Comparison of ENCODE assay signal across 8 cellular contexts in genomic region chr15:96327155-96327741, GRCh38. TPM values are rescaled to one million over a fixed set of nuclear protein-coding genes. Genes with fewer than 3 reads are reported as not detected.
DNase-seq lines count a peak whose midpoint lies in the region; ATAC-seq and TF ChIP-seq lines count a peak whose summit lies in the region.

No MANE protein-coding gene starts in this region.

- intact Hi-C loops in activated CD4-positive, alpha-beta T cell treated with anti-CD3 and anti-CD28 coated beads for 36 hours (cut with DNase I, micrococcal nuclease) = loop anchor here (2.0 to 10.0 kb wide), 4 partner anchors 16 to 1428 kb away; no protein-coding TSS in a partner anchor

- H3K9me3 Mint-ChIP-seq in activated CD4-positive, alpha-beta T cell treated with anti-CD3 and anti-CD28 coated beads for 36 hours (ENCODE audit: low read depth) = no peaks in the 10 kb centered on the region

- ATAC-seq in activated CD4-positive, alpha-beta T cell treated with anti-CD3 and anti-CD28 coated beads for 36 hours = no peak

- POLR2A ChIA-PET in activated CD4-positive, alpha-beta T cell treated with anti-CD3 and anti-CD28 coated beads for 36 hours (lab: Charles Lee) = no interaction called here

- peaks cover 5% of the 10 kb centered on the region for H3K36me3 Mint-ChIP-seq in activated CD4-positive, alpha-beta T cell treated with anti-CD3 and anti-CD28 coated beads for 36 hours (ENCODE audit: low read depth)

- peak overlapping the region; percentile 19 for H3K4me3 Mint-ChIP-seq in activated CD4-positive, alpha-beta T cell treated with anti-CD3 and anti-CD28 coated beads for 36 hours

- in situ Hi-C loops in SK-MEL-5 (cut with HindIII; ENCODE audit: low pct_unique_long_range_greater_than_20kb, low sequenced_read_pairs) = no loop called here

- peaks cover 73% of the 10 kb centered on the region for H3K27me3 Mint-ChIP-seq in activated CD4-positive, alpha-beta T cell treated with anti-CD3 and anti-CD28 coated beads for 36 hours

- DNase-seq in activated CD4-positive, alpha-beta T cell treated with anti-CD3 and anti-CD28 coated beads for 36 hours = no peak
- DNase-seq in activated CD4-positive, alpha-beta T cell treated with anti-CD3 and anti-CD28 coated beads for 48 hours = no peak
- DNase-seq in SK-MEL-5 (ENCODE audit: low read depth, low spot score) (peak; percentile 86), fibroblast of mammary gland (ENCODE audit: low read depth) (peak; percentile 92), non-pigmented ciliary epithelial cell (ENCODE audit: low read depth) (peak; percentile 77), GDM1 (lab: John Stamatoyannopoulos, UW) (no peak), germinal center (ENCODE audit: low spot score) (no peak)

- peaks cover 18% of the 10 kb centered on the region for H3K4me1 Mint-ChIP-seq in activated CD4-positive, alpha-beta T cell treated with anti-CD3 and anti-CD28 coated beads for 36 hours

- no peak overlapping the region for H3K27ac Mint-ChIP-seq in activated CD4-positive, alpha-beta T cell treated with anti-CD3 and anti-CD28 coated beads for 36 hours

- peak; percentile 77 for TF ChIP-seq CTCF in LNCAP (IDR thresholded peaks at IDR 0.05)
- TF ChIP-seq CTCF in fibroblast of mammary gland (conservative IDR thresholded peaks at IDR 0.05; ENCODE audit: control insufficient read depth, insufficient read depth, low read depth, low read length) = peak; percentile 76

- CTCF ChIA-PET in activated CD4-positive, alpha-beta T cell treated with anti-CD3 and anti-CD28 coated beads for 36 hours (lab: Charles Lee) = interaction anchor here (0.7 to 1.6 kb wide), 4 partner anchors 29 to 1078 kb away, joined by 3 to 4 read pairs (median 4); no protein-coding TSS in a partner anchor

- peak overlapping the region; percentile 90 for H3K4me3 ChIP-seq in fibroblast of mammary gland (ENCODE audit: control insufficient read depth, low read depth, low read length)

RNA-seq across cellular contexts. Expression of gene NR2F2, which starts 3.3 kb away (rescaled TPM):
- not detected for total RNA-seq in activated CD4-positive, alpha-beta T cell treated with anti-CD3 and anti-CD28 coated beads for 36 hours
- total RNA-seq in SK-MEL-5 (2014; rRNA removed; shearing (Covaris generic)) = 1.9 and 2.9 TPM in 2 replicates
- polyA plus RNA-seq in SK-MEL-5 (2015; cell fraction: cytosol; rRNA removed) = 8.4 and 9.5 TPM in 2 replicates
- polyA plus RNA-seq in SK-MEL-5 (2015; cell fraction: nucleus; rRNA removed) = 1.3 and 2.6 TPM in 2 replicates

Comparison
In these comparisons a context has a peak if more than half of its experiments do, and no peak if none do; other contexts are left out.
1. DNase-seq: peak in SK-MEL-5 (single experiment), fibroblast of mammary gland (single experiment) and non-pigmented ciliary epithelial cell (single experiment); none in activated CD4-positive, alpha-beta T cell treated with anti-CD3 and anti-CD28 coated beads for 36 hours (single experiment), activated CD4-positive, alpha-beta T cell treated with anti-CD3 and anti-CD28 coated beads for 48 hours (single experiment), GDM1 (single experiment) and germinal center (single experiment).